ENCODE assay signal across 24 cellular contexts in the genomic region with DNA sequence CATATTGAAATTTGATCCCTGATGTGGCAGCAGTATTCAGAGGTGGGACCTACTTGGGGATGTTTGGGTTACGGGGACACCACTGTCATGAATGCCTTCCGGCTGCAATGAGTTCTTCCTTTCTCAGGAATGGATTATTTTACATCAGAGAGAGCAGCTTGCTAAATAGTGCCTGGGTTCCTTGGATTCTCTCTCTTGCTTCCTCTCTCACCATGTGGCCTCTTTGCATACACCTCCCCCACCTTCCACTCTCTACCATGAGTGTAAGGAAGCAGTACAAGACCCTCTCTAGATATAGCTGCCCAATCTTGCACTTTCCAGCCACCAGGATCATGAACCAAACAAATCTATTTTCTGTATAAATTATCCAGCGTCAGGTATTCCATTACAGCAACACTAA.
"Had no signal": no experiment of that assay in that cellular context is flagged by ENCODE, and none has a peak within 500 bp of the region (broad histone marks: within the 10 kb centered on the region; RNA-seq: fewer than 3 reads in every experiment).

No MANE protein-coding gene starts in this region.

- H3K27ac ChIP-seq: ascending aorta, neutrophil, ovary, psoas muscle, right atrium auricular region, spleen, upper lobe of left lung had no signal

- H3K36me3 Mint-ChIP-seq: activated naive CD4-positive, alpha-beta T cell treated with anti-CD3 and anti-CD28 coated beads, Interleukin-2, amount 50 U/mL, for 72 hours had no signal

- DNase-seq: activated CD4-positive, alpha-beta T cell treated with anti-CD3 and anti-CD28 coated beads for 48 hours; activated CD8-positive, alpha-beta T cell treated with anti-CD3 and anti-CD28 coated beads for 36 hours; central memory CD4-positive, alpha-beta T cell; effector memory CD4-positive, alpha-beta T cell; foreskin melanocyte; islet precursor cell; left cardiac atrium; mesenchymal stem cell; ovary; psoas muscle; spleen; stimulated activated CD4-positive, alpha-beta T cell treated with anti-CD3 and anti-CD28 coated beads, Interleukin-4, amount 100 ng/mL, for 1 hour; stimulated activated naive CD8-positive, alpha-beta T cell treated with anti-CD3 and anti-CD28 coated beads, Interleukin-15, Interleukin-2, amounts not matched to agents 100 U/mL and 50 U/mL, for 24 hours; T-helper 9 cell; upper lobe of left lung had no signal

- H3K27me3 ChIP-seq: ascending aorta, neutrophil, ovary, right atrium auricular region, spleen, upper lobe of left lung had no signal

- H3K4me3 ChIP-seq: ascending aorta, ovary, psoas muscle, right atrium auricular region, spleen, upper lobe of left lung had no signal

- H3K4me3 Mint-ChIP-seq: activated CD8-positive, alpha-beta T cell treated with anti-CD3 and anti-CD28 coated beads for 36 hours; activated T-helper 17 cell treated with anti-CD3 and anti-CD28 coated beads, Interleukin-2, amount 50 U/mL, for 72 hours; nephron had no signal

- H3K9me3 ChIP-seq: ascending aorta, neutrophil, ovary, psoas muscle, right atrium auricular region, spleen, upper lobe of left lung had no signal

- FAIRE-seq: colon, endothelial cell of umbilical vein had no signal

- H3K4me1 ChIP-seq: ascending aorta, psoas muscle, right atrium auricular region, spleen, upper lobe of left lung had no signal

- H3K27me3 Mint-ChIP-seq: activated CD8-positive, alpha-beta T cell treated with anti-CD3 and anti-CD28 coated beads for 36 hours; activated T-helper 17 cell treated with anti-CD3 and anti-CD28 coated beads, Interleukin-2, amount 50 U/mL, for 72 hours had no signal

- H3K9me3 Mint-ChIP-seq: activated CD8-positive, alpha-beta T cell treated with anti-CD3 and anti-CD28 coated beads for 36 hours; activated naive CD4-positive, alpha-beta T cell treated with anti-CD3 and anti-CD28 coated beads, Interleukin-2, amount 50 U/mL, for 72 hours; activated T-helper 17 cell treated with anti-CD3 and anti-CD28 coated beads, Interleukin-2, amount 50 U/mL, for 72 hours had no signal

- H3K27ac Mint-ChIP-seq: activated CD8-positive, alpha-beta T cell treated with anti-CD3 and anti-CD28 coated beads for 36 hours; activated naive CD4-positive, alpha-beta T cell treated with anti-CD3 and anti-CD28 coated beads, Interleukin-2, amount 50 U/mL, for 72 hours; activated T-helper 17 cell treated with anti-CD3 and anti-CD28 coated beads, Interleukin-2, amount 50 U/mL, for 72 hours; nephron had no signal

- ATAC-seq: activated CD8-positive, alpha-beta T cell treated with anti-CD3 and anti-CD28 coated beads for 36 hours; activated naive CD4-positive, alpha-beta T cell treated with anti-CD3 and anti-CD28 coated beads, Interleukin-2, amount 50 U/mL, for 72 hours; activated T-helper 17 cell treated with anti-CD3 and anti-CD28 coated beads, Interleukin-2, amount 50 U/mL, for 72 hours; esophagus mucosa; left cardiac atrium; psoas muscle; stimulated activated naive CD8-positive, alpha-beta T cell treated with anti-CD3 and anti-CD28 coated beads, Interleukin-15, Interleukin-2, amounts not matched to agents 100 U/mL and 50 U/mL, for 24 hours had no signal

- H3K4me1 Mint-ChIP-seq: activated T-helper 17 cell treated with anti-CD3 and anti-CD28 coated beads, Interleukin-2, amount 50 U/mL, for 72 hours; nephron had no signal

- H3K36me3 ChIP-seq: ascending aorta, neutrophil, ovary, right atrium auricular region, spleen, upper lobe of left lung had no signal
